In genomic region chr19:58558066-58558622, GRCh38 we compare ENCODE assay signal across 1 cellular context.
TF ChIP-seq lines count a peak whose summit lies in the region.

Gene UBE2M (minus strand): TSS chr19:58558611. CDS start chr19:58558381, 230 bp downstream.

TF ChIP-seq in K562, 482 proteins besides CTCF, POLR2A, EP300 and RAD21 (continued from another document):
- TF ChIP-seq HMGN3 (IDR thresholded peaks at IDR 0.05; ENCODE audit: borderline replicate concordance, extremely low read depth, insufficient read length, low read depth, low read length) (peak; percentile 12), GATAD2B (IDR thresholded peaks at IDR 0.05; ENCODE audit: borderline replicate concordance) (no peak), PHF21A (IDR thresholded peaks at IDR 0.05; ENCODE audit: borderline replicate concordance, low read depth) (no peak), ZSCAN29 (IDR thresholded peaks at IDR 0.05) (no peak), SMARCA4 (IDR thresholded peaks at IDR 0.05) (0 out of 2 replicates have a peak, but pooled peaks have one; percentile 31), SPI1 (IDR thresholded peaks at IDR 0.05; ENCODE audit: borderline replicate concordance, low read depth, low read length) (no peak), RERE (CRISPR knock-in tag; IDR thresholded peaks at IDR 0.05; ENCODE audit: borderline replicate concordance) (no peak)
- TF ChIP-seq, protein P1, sequence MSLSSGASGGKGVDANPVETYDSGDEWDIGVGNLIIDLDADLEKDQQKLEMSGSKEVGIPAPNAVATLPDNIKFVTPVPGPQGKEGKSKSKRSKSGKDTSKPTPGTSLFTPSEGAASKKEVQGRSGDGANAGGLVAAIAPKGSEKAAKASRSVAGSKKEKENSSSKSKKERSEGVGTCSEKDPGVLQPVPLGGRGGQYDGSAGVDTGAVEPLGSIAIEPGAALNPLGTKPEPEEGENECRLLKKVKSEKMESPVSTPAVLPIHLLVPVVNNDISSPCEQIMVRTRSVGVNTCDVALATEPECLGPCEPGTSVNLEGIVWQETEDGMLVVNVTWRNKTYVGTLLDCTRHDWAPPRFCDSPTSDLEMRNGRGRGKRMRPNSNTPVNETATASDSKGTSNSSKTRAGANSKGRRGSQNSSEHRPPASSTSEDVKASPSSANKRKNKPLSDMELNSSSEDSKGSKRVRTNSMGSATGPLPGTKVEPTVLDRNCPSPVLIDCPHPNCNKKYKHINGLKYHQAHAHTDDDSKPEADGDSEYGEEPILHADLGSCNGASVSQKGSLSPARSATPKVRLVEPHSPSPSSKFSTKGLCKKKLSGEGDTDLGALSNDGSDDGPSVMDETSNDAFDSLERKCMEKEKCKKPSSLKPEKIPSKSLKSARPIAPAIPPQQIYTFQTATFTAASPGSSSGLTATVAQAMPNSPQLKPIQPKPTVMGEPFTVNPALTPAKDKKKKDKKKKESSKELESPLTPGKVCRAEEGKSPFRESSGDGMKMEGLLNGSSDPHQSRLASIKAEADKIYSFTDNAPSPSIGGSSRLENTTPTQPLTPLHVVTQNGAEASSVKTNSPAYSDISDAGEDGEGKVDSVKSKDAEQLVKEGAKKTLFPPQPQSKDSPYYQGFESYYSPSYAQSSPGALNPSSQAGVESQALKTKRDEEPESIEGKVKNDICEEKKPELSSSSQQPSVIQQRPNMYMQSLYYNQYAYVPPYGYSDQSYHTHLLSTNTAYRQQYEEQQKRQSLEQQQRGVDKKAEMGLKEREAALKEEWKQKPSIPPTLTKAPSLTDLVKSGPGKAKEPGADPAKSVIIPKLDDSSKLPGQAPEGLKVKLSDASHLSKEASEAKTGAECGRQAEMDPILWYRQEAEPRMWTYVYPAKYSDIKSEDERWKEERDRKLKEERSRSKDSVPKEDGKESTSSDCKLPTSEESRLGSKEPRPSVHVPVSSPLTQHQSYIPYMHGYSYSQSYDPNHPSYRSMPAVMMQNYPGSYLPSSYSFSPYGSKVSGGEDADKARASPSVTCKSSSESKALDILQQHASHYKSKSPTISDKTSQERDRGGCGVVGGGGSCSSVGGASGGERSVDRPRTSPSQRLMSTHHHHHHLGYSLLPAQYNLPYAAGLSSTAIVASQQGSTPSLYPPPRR (CRISPR knock-in tag; IDR thresholded peaks at IDR 0.05; ENCODE audit: borderline replicate concordance): peak; percentile 88
